Comparison of ENCODE assay signal across 8 cellular contexts in genomic region chr11:120211522-120212258, GRCh38. TPM values are rescaled to one million over a fixed set of nuclear protein-coding genes. Genes with fewer than 3 reads are reported as not detected.
DNase-seq lines count a peak whose midpoint lies in the region; ATAC-seq and TF ChIP-seq lines count a peak whose summit lies in the region.

No MANE protein-coding gene starts in this region.

- H3K4me3 Mint-ChIP-seq in naive thymus-derived CD4-positive, alpha-beta T cell = peak overlapping the region; percentile 80 to 99 (median 96)

- peaks cover 0 to 65% (median 12%) of the 10 kb centered on the region in 5 donors for H3K27me3 Mint-ChIP-seq in naive thymus-derived CD4-positive, alpha-beta T cell

- DNase-seq in GM03348 (ENCODE audit: low spot score) = peak; percentile 51
- no peak for DNase-seq in LNCaP clone FGC (ENCODE audit: low read depth)
- DNase-seq in choroid plexus epithelial cell (ENCODE audit: low read depth) = no peak
- peak in 1 of 9 donors; percentile 17 for DNase-seq in naive thymus-derived CD4-positive, alpha-beta T cell
- DNase-seq in aorta = no peak

- CTCF ChIA-PET in naive thymus-derived CD4-positive, alpha-beta T cell (lab: Charles Lee) = no interaction called here

- no peak overlapping the region for H3K27ac ChIP-seq in naive thymus-derived CD4-positive, alpha-beta T cell (ENCODE audit: low read depth, low read length)
- H3K27ac ChIP-seq in aorta (ENCODE audit: low read depth in 1 of 2, low read length in 2 of 2) = no peak overlapping the region

- no peaks in the 10 kb centered on the region for H3K36me3 ChIP-seq in naive thymus-derived CD4-positive, alpha-beta T cell (ENCODE audit: control insufficient read depth in 2 of 3, insufficient read depth in 3 of 3, low read length in 3 of 3)
- H3K36me3 ChIP-seq in aorta (ENCODE audit: control insufficient read depth in 1 of 2, insufficient read depth in 2 of 2, low read length in 1 of 2) = no peaks in the 10 kb centered on the region

- H3K4me1 ChIP-seq in naive thymus-derived CD4-positive, alpha-beta T cell (ENCODE audit: control insufficient read depth in 2 of 2, insufficient read depth in 2 of 2, low read length in 2 of 2) = peaks cover 0 to 8% of the 10 kb centered on the region in 2 donors
- no peaks in the 10 kb centered on the region for H3K4me1 ChIP-seq in aorta (ENCODE audit: control insufficient read depth in 1 of 2, insufficient read depth in 2 of 2, low read length in 2 of 2)

- POLR2A ChIA-PET in naive thymus-derived CD4-positive, alpha-beta T cell (lab: Charles Lee) = no interaction called here

- TF ChIP-seq CTCF in LNCaP clone FGC (IDR thresholded peaks at IDR 0.05; ENCODE audit: control insufficient read depth, extremely low read depth, insufficient read depth) = no peak
- TF ChIP-seq CTCF in choroid plexus epithelial cell (conservative IDR thresholded peaks at IDR 0.05; ENCODE audit: low read depth, low read length) = no peak

- H3K4me1 Mint-ChIP-seq in naive thymus-derived CD4-positive, alpha-beta T cell = peaks cover 11 to 27% (median 18%) of the 10 kb centered on the region in 7 donors

- no peaks in the 10 kb centered on the region for H3K9me3 ChIP-seq in naive thymus-derived CD4-positive, alpha-beta T cell (ENCODE audit: control insufficient read depth in 2 of 3, low read length in 3 of 3)
- no peaks in the 10 kb centered on the region for H3K9me3 ChIP-seq in aorta (ENCODE audit: control insufficient read depth, low read length)

- no peak for ATAC-seq in naive thymus-derived CD4-positive, alpha-beta T cell
- ATAC-seq in GM21423 (IDR thresholded peaks at IDR 0.05; ENCODE audit: unreplicated experiment) (no peak), aorta (ENCODE audit: low FRiP score) (no peak), GM21737 (IDR thresholded peaks at IDR 0.05; ENCODE audit: unreplicated experiment) (no peak), GM21717 (IDR thresholded peaks at IDR 0.05; ENCODE audit: unreplicated experiment) (no peak)

- H3K36me3 Mint-ChIP-seq in naive thymus-derived CD4-positive, alpha-beta T cell = peaks cover 0 to 2% (median 0%) of the 10 kb centered on the region in 5 donors

- H3K9me3 Mint-ChIP-seq in naive thymus-derived CD4-positive, alpha-beta T cell = no peaks in the 10 kb centered on the region

- intact Hi-C loops in naive thymus-derived CD4-positive, alpha-beta T cell (cut with micrococcal nuclease) = loop anchor here (1.0 to 5.0 kb wide), 5 partner anchors 17 to 483 kb away; partner anchors contain the start of genes ARHGEF12 (in 1 of the 2) and NECTIN1 (in 1 of the 2)
- intact Hi-C loops in aorta (cut with DNase I) = no loop called here

- H3K4me3 ChIP-seq in LNCaP clone FGC (ENCODE audit: low read depth, low read length) (peak overlapping the region; percentile 59), choroid plexus epithelial cell (ENCODE audit: low read depth, low read length) (peak overlapping the region; percentile 74), aorta (ENCODE audit: low read length in 2 of 2) (no peak overlapping the region)
- peak overlapping the region; percentile 80 for H3K4me3 ChIP-seq in naive thymus-derived CD4-positive, alpha-beta T cell (ENCODE audit: low read length)

- H3K27ac Mint-ChIP-seq in naive thymus-derived CD4-positive, alpha-beta T cell = peak overlapping the region; percentile 73 to 96 (median 86)

- no peaks in the 10 kb centered on the region for H3K27me3 ChIP-seq in naive thymus-derived CD4-positive, alpha-beta T cell (ENCODE audit: control insufficient read depth in 2 of 2, insufficient read depth in 2 of 2, low read length in 2 of 2)
- H3K27me3 ChIP-seq in aorta (ENCODE audit: control insufficient read depth in 1 of 2, insufficient read depth in 2 of 2, low read length in 1 of 2) = no peaks in the 10 kb centered on the region

- 51 to 53% methylated on average over 17 to 18 of the region's 18 CpGs for WGBS in aorta, 2 donors

RNA-seq across cellular contexts. Expression of gene OAF, which starts 0.9 kb away (rescaled TPM):
- total RNA-seq in naive thymus-derived CD4-positive, alpha-beta T cell = 10 to 100 TPM in 1 of 5 experiments, 1 to 10 TPM in 4; 3.4 to 21.2 (median 4.6) TPM
- 1 to 10 TPM; 3.2 to 5.2 TPM for polyA plus RNA-seq in naive thymus-derived CD4-positive, alpha-beta T cell
- 10 to 100 TPM; 23.6 to 79.1 TPM for total RNA-seq in aorta
- polyA plus RNA-seq in aorta = 1 to 10 TPM; 4.8 to 9.4 TPM

RNA-seq across cellular contexts. Expression of gene POU2F3, which starts 28.2 kb away (rescaled TPM):
- under 1 TPM in 1 of 5 experiments, not detected in 4; 0.24 TPM for total RNA-seq in naive thymus-derived CD4-positive, alpha-beta T cell
- not detected for polyA plus RNA-seq in naive thymus-derived CD4-positive, alpha-beta T cell
- total RNA-seq in aorta = not detected
- 1 to 10 TPM in 1 of 2 donors, under 1 TPM in 1; 0.31 to 2.4 TPM for polyA plus RNA-seq in aorta

Comparison
In these comparisons a context has a peak if more than half of its experiments do, and no peak if none do; other contexts are left out.
1. H3K4me3 ChIP-seq: peak in LNCaP clone FGC (single experiment), choroid plexus epithelial cell (single experiment) and naive thymus-derived CD4-positive, alpha-beta T cell (single experiment); none in aorta (0 of 2).
2. intact Hi-C loops: an anchor here in naive thymus-derived CD4-positive, alpha-beta T cell (1.0 to 5.0 kb wide); none called in aorta.